Comparison of ENCODE assay signal across 27 cellular contexts in the genomic region with DNA sequence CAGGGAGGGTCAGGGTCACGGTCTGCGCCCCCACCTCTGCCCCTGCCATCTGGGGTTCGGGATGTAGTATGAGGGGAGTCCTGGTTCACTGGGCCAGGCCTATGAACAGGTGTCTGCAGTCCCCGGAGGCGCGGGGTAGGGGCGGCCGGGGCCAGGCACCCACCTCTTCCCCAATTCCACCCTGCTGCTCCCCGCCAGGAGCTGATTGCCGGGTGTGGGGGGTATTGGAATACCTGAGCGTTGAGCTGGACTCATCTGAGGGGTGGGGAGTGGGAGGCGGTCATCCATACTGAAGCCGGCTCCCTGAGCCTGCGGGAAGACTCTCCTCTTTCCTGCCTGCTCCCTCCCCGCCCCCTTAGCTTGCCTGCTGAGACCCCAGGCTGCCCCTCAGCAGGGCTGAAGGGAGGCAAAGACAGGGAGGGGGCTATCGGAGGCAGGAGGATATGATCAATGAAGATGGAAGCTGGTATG. TPM values are rescaled to one million over a fixed set of nuclear protein-coding genes. Genes with fewer than 3 reads are reported as not detected.
DNase-seq lines count a peak whose midpoint lies in the region; ATAC-seq, FAIRE-seq and TF ChIP-seq lines count a peak whose summit lies in the region.
"Had no signal": no experiment of that assay in that cellular context is flagged by ENCODE, and none has a peak within 500 bp of the region (broad histone marks: within the 10 kb centered on the region; RNA-seq: fewer than 3 reads in every experiment).

No MANE protein-coding gene starts in this region.

- no peak for FAIRE-seq in endothelial cell of umbilical vein (lab: Jason Lieb, UNC)

- H3K4me1 ChIP-seq in NT2/D1 (ENCODE audit: insufficient read depth, insufficient read length): peaks cover 12% of the 10 kb centered on the region
- no peaks in the 10 kb centered on the region for H3K4me1 ChIP-seq in endothelial cell of umbilical vein (ENCODE audit: control insufficient read depth, extremely low read depth, insufficient read depth, low read length)

- no peaks in the 10 kb centered on the region for H3K36me3 ChIP-seq in NT2/D1 (ENCODE audit: insufficient read depth, insufficient read length, low read length)
- H3K36me3 ChIP-seq in endothelial cell of umbilical vein (ENCODE audit: control insufficient read depth in 2 of 2, extremely low read depth in 1 of 2, insufficient read depth in 2 of 2, low read length in 2 of 2): no peaks in the 10 kb centered on the region
- H3K36me3 ChIP-seq: heart right ventricle, ovary, stomach, tibial nerve had no signal

- no peak for DNase-seq in NT2/D1 (ENCODE audit: low read depth, low spot score)
- DNase-seq in endothelial cell of umbilical vein (ENCODE audit: low read depth, low spot score): no peak
- peak; percentile 61 for DNase-seq in left kidney (ENCODE audit: low read depth, low spot score)
- no peak for DNase-seq in cerebellum (ENCODE audit: low spot score)
- DNase-seq: activated CD8-positive, alpha-beta memory T cell treated with anti-CD3 and anti-CD28 coated beads, Interleukin-2, amount 50 U/mL, for 4 hours; activated naive CD8-positive, alpha-beta T cell treated with anti-CD3 and anti-CD28 coated beads for 36 hours; CD4-positive, CD25-positive, alpha-beta regulatory T cell; effector CD8-positive, alpha-beta T cell; foreskin fibroblast; heart right ventricle; naive B cell; NCI-H1105 treated with DMSO at 0.1 percent for 48 hours; NCI-H2081 treated with DMSO at 0.1 percent for 48 hours; SHP77; stimulated activated CD4-positive, alpha-beta T cell treated with anti-CD3 and anti-CD28 coated beads, Interleukin-12 subunit alpha, Interleukin-12 subunit beta, amount 100 ng/mL, for 4 hours; stomach; T1000 had no signal

- H3K27me3 ChIP-seq in NT2/D1 (ENCODE audit: insufficient read depth, insufficient read length) (peaks cover 71% of the 10 kb centered on the region), endothelial cell of umbilical vein (ENCODE audit: control insufficient read depth in 2 of 2, insufficient read depth in 2 of 2, low read length in 2 of 2) (peaks cover 55 to 58% of the 10 kb centered on the region in 2 experiments)
- H3K27me3 ChIP-seq: ovary had no signal

- H2AFZ ChIP-seq in endothelial cell of umbilical vein (ENCODE audit: low read depth, low read length): no peak overlapping the region

- BruUV-seq in endothelial cell of umbilical vein (replicated peaks; lab: Mats Ljungman, UMichigan): no TSS peak

- intact Hi-C loops in endothelial cell of umbilical vein (cut with micrococcal nuclease): no loop called here

- H3K9ac ChIP-seq in NT2/D1 (ENCODE audit: insufficient read length, low read depth) (peak overlapping the region; percentile 32), endothelial cell of umbilical vein (replicated peaks; ENCODE audit: extremely low read depth, insufficient read depth, low read length) (no peak overlapping the region)

- H3K27ac ChIP-seq in endothelial cell of umbilical vein (ENCODE audit: insufficient read depth, low read depth, low read length) (no peak overlapping the region), temporal lobe (ENCODE audit: low read depth, low read length) (peak overlapping the region; percentile 54)
- H3K27ac ChIP-seq: heart right ventricle, ovary, stomach, tibial nerve had no signal

- ATAC-seq in HG03135 (IDR thresholded peaks at IDR 0.05; ENCODE audit: unreplicated experiment) (no peak), HG02623 (IDR thresholded peaks at IDR 0.05; ENCODE audit: unreplicated experiment) (no peak)
- ATAC-seq: activated T-helper 17 cell treated with anti-CD3 and anti-CD28 coated beads, Interleukin-2, amount 50 U/mL, for 72 hours had no signal

- H3K9me3 ChIP-seq in NT2/D1 (ENCODE audit: insufficient read depth, low read length) (no peaks in the 10 kb centered on the region), endothelial cell of umbilical vein (replicated peaks; ENCODE audit: control insufficient read depth, insufficient read depth, low read length) (no peaks in the 10 kb centered on the region)
- H3K9me3 ChIP-seq: heart right ventricle, ovary, stomach, tibial nerve had no signal

- CTCF ChIA-PET in endothelial cell of umbilical vein (lab: Charles Lee): no interaction called here

- POLR2A ChIA-PET in endothelial cell of umbilical vein (lab: Charles Lee): no interaction called here

- no peak for TF ChIP-seq POLR2A in endothelial cell of umbilical vein (IDR thresholded peaks at IDR 0.05; ENCODE audit: low read depth, low read length)

- no peak overlapping the region for H3K4me2 ChIP-seq in endothelial cell of umbilical vein (ENCODE audit: insufficient read depth, low read length)

- no peaks in the 10 kb centered on the region for H3K9me1 ChIP-seq in endothelial cell of umbilical vein (replicated peaks; ENCODE audit: control insufficient read depth, extremely low read depth, insufficient read depth, low read length)

- dilution Hi-C loops in endothelial cell of umbilical vein (cut with MboI; ENCODE audit: extremely low pct_ligation_motif_present, low sequenced_read_pairs): no loop called here

- no peak for TF ChIP-seq CTCF in endothelial cell of umbilical vein (IDR thresholded peaks at IDR 0.05; ENCODE audit: extremely low read depth in 1 of 2, insufficient read depth in 1 of 2, low read depth in 1 of 2, low read length in 2 of 2)

- H4K20me1 ChIP-seq in endothelial cell of umbilical vein (replicated peaks; ENCODE audit: control insufficient read depth, extremely low read depth, insufficient read depth, low read length): no peaks in the 10 kb centered on the region

- H3K79me2 ChIP-seq in endothelial cell of umbilical vein (ENCODE audit: control insufficient read depth, insufficient read depth, low read length): no peaks in the 10 kb centered on the region

- peak overlapping the region; percentile 31 for H3K4me3 ChIP-seq in NT2/D1 (ENCODE audit: insufficient read length, low read depth)
- H3K4me3 ChIP-seq in endothelial cell of umbilical vein (replicated peaks in 1 of 3; ENCODE audit: insufficient read depth in 1 of 3, low read depth in 1 of 3, low read length in 3 of 3): no peak overlapping the region
- H3K4me3 ChIP-seq: ovary had no signal

TF ChIP-seq in endothelial cell of umbilical vein, 7 proteins besides CTCF, POLR2A, EP300 and RAD21:
- no peak for TF ChIP-seq MYC (IDR thresholded peaks at IDR 0.05; ENCODE audit: low read depth, low read length)
- TF ChIP-seq EZH2 (IDR thresholded peaks at IDR 0.05; ENCODE audit: borderline replicate concordance, low read depth, low read length, severe bottlenecking): peak; percentile 19

RNA-seq across cellular contexts. Expression of gene SLC6A7, which starts 0.7 kb away (rescaled TPM):
- total RNA-seq in endothelial cell of umbilical vein: not detected in 2 replicates
- polyA plus RNA-seq in endothelial cell of umbilical vein: not detected in 2 replicates
- polyA plus RNA-seq in endothelial cell of umbilical vein (2011; cell fraction: cytosol; rRNA removed): not detected in 2 replicates
- polyA plus RNA-seq in endothelial cell of umbilical vein (2011; cell fraction: nucleus; rRNA removed): not detected in 2 replicates
- not detected in 2 replicates for polyA plus RNA-seq in endothelial cell of umbilical vein (2012)
- polyA minus RNA-seq in endothelial cell of umbilical vein: not detected in 2 replicates
- polyA minus RNA-seq in endothelial cell of umbilical vein (2011; cell fraction: cytosol; rRNA and poly(A)+ RNA removed): not detected
- polyA minus RNA-seq in endothelial cell of umbilical vein (2011; cell fraction: nucleus; rRNA and poly(A)+ RNA removed): not detected in 2 replicates
- 1.5 TPM for total RNA-seq in temporal lobe
- 5.9 TPM for total RNA-seq in cerebellum
- total RNA-seq: activated naive CD8-positive, alpha-beta T cell treated with anti-CD3 and anti-CD28 coated beads for 36 hours; activated T-helper 17 cell treated with anti-CD3 and anti-CD28 coated beads, Interleukin-2, amount 50 U/mL, for 72 hours; CD4-positive, CD25-positive, alpha-beta regulatory T cell; chondrocyte; heart right ventricle; MCF 10A; ovary; right cardiac atrium; tibial nerve had no signal
- polyA plus RNA-seq: CD4-positive, CD25-positive, alpha-beta regulatory T cell; esophagus; heart right ventricle; right cardiac atrium; stomach had no signal

RNA-seq across cellular contexts. Expression of gene CDX1, which starts 24.0 kb away (rescaled TPM):
- not detected in 2 replicates for total RNA-seq in endothelial cell of umbilical vein
- not detected in 2 replicates for polyA plus RNA-seq in endothelial cell of umbilical vein
- not detected in 2 replicates for polyA plus RNA-seq in endothelial cell of umbilical vein (2011; cell fraction: cytosol; rRNA removed)
- polyA plus RNA-seq in endothelial cell of umbilical vein (2011; cell fraction: nucleus; rRNA removed): not detected in 2 replicates
- polyA plus RNA-seq in endothelial cell of umbilical vein (2012): not detected in 2 replicates
- not detected in 2 replicates for polyA minus RNA-seq in endothelial cell of umbilical vein
- not detected for polyA minus RNA-seq in endothelial cell of umbilical vein (2011; cell fraction: cytosol; rRNA and poly(A)+ RNA removed)
- polyA minus RNA-seq in endothelial cell of umbilical vein (2011; cell fraction: nucleus; rRNA and poly(A)+ RNA removed): not detected in 2 replicates
- not detected for total RNA-seq in temporal lobe
- total RNA-seq in cerebellum: not detected
- total RNA-seq: activated naive CD8-positive, alpha-beta T cell treated with anti-CD3 and anti-CD28 coated beads for 36 hours; activated T-helper 17 cell treated with anti-CD3 and anti-CD28 coated beads, Interleukin-2, amount 50 U/mL, for 72 hours; CD4-positive, CD25-positive, alpha-beta regulatory T cell; MCF 10A had no signal
- polyA plus RNA-seq: CD4-positive, CD25-positive, alpha-beta regulatory T cell had no signal

RNA-seq across cellular contexts. Expression of gene PDGFRB, which starts 34.9 kb away (rescaled TPM):
- total RNA-seq in endothelial cell of umbilical vein (1.0 and 1.7 TPM in 2 replicates), temporal lobe (19.4 TPM), cerebellum (37.9 TPM)
- 1.4 and 2.9 TPM in 2 replicates for polyA plus RNA-seq in endothelial cell of umbilical vein
- 1.5 TPM in 2 replicates for polyA plus RNA-seq in endothelial cell of umbilical vein (2011; cell fraction: cytosol; rRNA removed)
- polyA plus RNA-seq in endothelial cell of umbilical vein (2011; cell fraction: nucleus; rRNA removed): 2.3 and 3.1 TPM in 2 replicates
- 0.29 and 0.93 TPM in 2 replicates for polyA plus RNA-seq in endothelial cell of umbilical vein (2012)
- 2.5 and 4.4 TPM in 2 replicates for polyA minus RNA-seq in endothelial cell of umbilical vein
- polyA minus RNA-seq in endothelial cell of umbilical vein (2011; cell fraction: cytosol; rRNA and poly(A)+ RNA removed): 1.7 TPM
- polyA minus RNA-seq in endothelial cell of umbilical vein (2011; cell fraction: nucleus; rRNA and poly(A)+ RNA removed): 3.3 and 4.8 TPM in 2 replicates
- total RNA-seq: CD4-positive, CD25-positive, alpha-beta regulatory T cell had no signal
